Comparison of ENCODE assay signal across 1 cellular context in genomic region chr7:129386563-129386962, GRCh38.
TF ChIP-seq lines count a peak whose summit lies in the region.

No MANE protein-coding gene starts in this region.

TF ChIP-seq in GM12878, 131 proteins besides CTCF, POLR2A, EP300 and RAD21:
- TF ChIP-seq, protein P1, sequence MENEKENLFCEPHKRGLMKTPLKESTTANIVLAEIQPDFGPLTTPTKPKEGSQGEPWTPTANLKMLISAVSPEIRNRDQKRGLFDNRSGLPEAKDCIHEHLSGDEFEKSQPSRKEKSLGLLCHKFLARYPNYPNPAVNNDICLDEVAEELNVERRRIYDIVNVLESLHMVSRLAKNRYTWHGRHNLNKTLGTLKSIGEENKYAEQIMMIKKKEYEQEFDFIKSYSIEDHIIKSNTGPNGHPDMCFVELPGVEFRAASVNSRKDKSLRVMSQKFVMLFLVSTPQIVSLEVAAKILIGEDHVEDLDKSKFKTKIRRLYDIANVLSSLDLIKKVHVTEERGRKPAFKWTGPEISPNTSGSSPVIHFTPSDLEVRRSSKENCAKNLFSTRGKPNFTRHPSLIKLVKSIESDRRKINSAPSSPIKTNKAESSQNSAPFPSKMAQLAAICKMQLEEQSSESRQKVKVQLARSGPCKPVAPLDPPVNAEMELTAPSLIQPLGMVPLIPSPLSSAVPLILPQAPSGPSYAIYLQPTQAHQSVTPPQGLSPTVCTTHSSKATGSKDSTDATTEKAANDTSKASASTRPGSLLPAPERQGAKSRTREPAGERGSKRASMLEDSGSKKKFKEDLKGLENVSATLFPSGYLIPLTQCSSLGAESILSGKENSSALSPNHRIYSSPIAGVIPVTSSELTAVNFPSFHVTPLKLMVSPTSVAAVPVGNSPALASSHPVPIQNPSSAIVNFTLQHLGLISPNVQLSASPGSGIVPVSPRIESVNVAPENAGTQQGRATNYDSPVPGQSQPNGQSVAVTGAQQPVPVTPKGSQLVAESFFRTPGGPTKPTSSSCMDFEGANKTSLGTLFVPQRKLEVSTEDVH (IDR thresholded peaks at IDR 0.05; ENCODE audit: low read depth, partially characterized antibody): no peak
- TF ChIP-seq IKZF2 (IDR thresholded peaks at IDR 0.05): peak in 1 of 2 experiments; percentile 17; a peak in 1 of 4 replicates
